In the genomic region with DNA sequence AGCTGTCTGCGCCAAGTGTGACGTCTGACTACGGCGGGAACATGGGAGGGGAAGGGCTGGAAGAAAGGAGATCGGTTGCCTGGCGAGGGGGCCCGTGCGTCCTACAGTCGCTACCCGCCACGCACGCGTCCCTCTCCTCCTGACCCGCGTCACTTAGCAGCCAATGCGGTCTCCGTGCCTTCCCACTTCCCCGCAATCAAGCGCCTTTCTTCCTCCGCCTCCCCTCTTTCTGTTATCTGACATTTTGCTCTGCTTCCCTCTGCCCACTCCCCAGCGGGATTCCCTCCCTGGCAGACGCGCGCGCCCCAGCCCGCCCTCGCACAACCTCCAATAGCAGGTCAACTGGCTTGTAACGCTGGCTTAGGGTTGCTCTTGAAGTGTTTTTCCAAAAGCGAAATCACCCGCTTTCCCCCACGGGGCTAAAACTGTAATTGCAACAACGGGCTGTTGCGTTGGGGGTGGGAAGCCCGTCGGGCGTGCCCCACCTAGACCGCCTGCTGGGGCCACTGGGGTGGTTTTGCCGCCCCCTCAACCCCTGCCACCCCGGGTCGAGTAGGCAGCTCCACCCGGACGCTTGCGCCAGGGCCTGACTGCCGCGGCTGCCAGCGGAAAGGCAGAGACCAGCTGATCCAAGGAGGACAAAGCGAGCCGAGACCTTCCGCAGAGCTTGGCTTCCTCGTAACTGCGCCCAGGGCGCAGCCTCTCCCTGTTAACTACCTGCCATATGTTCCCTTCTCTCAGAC, we compare ENCODE assay signal across 1 cellular context.
TF ChIP-seq lines count a peak whose summit lies in the region.

No MANE protein-coding gene starts in this region.

TF ChIP-seq in HepG2, 621 proteins besides CTCF, POLR2A, EP300 and RAD21 (continued from another document and continues in another):
- TF ChIP-seq, protein P1, sequence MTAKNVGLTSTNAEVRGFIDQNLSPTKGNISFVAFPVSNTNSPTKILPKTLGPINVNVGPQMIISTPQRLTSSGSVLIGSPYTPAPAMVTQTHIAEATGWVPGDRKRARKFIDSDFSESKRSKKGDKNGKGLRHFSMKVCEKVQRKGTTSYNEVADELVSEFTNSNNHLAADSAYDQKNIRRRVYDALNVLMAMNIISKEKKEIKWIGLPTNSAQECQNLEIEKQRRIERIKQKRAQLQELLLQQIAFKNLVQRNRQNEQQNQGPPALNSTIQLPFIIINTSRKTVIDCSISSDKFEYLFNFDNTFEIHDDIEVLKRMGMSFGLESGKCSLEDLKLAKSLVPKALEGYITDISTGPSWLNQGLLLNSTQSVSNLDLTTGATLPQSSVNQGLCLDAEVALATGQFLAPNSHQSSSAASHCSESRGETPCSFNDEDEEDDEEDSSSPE (CRISPR knock-in tag; IDR thresholded peaks at IDR 0.05): 0 out of 2 replicates have a peak, but pooled peaks have one; percentile 13
- TF ChIP-seq, protein P2, sequence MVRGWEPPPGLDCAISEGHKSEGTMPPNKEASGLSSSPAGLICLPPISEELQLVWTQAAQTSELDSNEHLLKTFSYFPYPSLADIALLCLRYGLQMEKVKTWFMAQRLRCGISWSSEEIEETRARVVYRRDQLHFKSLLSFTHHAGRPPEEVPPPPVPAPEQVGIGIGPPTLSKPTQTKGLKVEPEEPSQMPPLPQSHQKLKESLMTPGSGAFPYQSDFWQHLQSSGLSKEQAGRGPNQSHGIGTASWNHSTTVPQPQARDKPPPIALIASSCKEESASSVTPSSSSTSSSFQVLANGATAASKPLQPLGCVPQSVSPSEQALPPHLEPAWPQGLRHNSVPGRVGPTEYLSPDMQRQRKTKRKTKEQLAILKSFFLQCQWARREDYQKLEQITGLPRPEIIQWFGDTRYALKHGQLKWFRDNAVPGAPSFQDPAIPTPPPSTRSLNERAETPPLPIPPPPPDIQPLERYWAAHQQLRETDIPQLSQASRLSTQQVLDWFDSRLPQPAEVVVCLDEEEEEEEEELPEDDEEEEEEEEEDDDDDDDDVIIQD (CRISPR knock-in tag; IDR thresholded peaks at IDR 0.05; ENCODE audit: low read depth): 0 out of 2 replicates have a peak, but pooled peaks have one; percentile 7
- TF ChIP-seq YEATS4 (CRISPR knock-in tag; IDR thresholded peaks at IDR 0.05; ENCODE audit: borderline replicate concordance) (peak; percentile 53; the same call in 1 of the 2 replicates), BCL6 (CRISPR knock-in tag; IDR thresholded peaks at IDR 0.05) (peak; percentile 12; the same call in 1 of the 2 replicates), TAF1 (CRISPR knock-in tag; IDR thresholded peaks at IDR 0.05) (0 out of 2 replicates have a peak, but pooled peaks have one; percentile 6), SP5 (CRISPR knock-in tag; IDR thresholded peaks at IDR 0.05; ENCODE audit: borderline replicate concordance, low read depth) (no peak), MIER2 (CRISPR knock-in tag; IDR thresholded peaks at IDR 0.05) (no peak), PHF8 (CRISPR knock-in tag; IDR thresholded peaks at IDR 0.05) (0 out of 2 replicates have a peak, but pooled peaks have one; percentile 33), SOX13 (IDR thresholded peaks at IDR 0.05) (no peak), SOX13 (CRISPR knock-in tag; conservative IDR thresholded peaks at IDR 0.05 in 1 of 2, IDR thresholded peaks at IDR 0.05 in 1 of 2) (peak in 1 of 2 experiments; percentile 15; a peak in 1 of 4 replicates), ZMYM2 (CRISPR knock-in tag; IDR thresholded peaks at IDR 0.05) (no peak), HDAC6 (IDR thresholded peaks at IDR 0.05; ENCODE audit: low read depth, low read length) (peak; percentile 63; the same call in 1 of the 2 replicates), ZNF839 (CRISPR knock-in tag; IDR thresholded peaks at IDR 0.05; ENCODE audit: borderline replicate concordance) (peak; percentile 25; the same call in 1 of the 2 replicates), ATF7-NPFF (CRISPR knock-in tag; IDR thresholded peaks at IDR 0.05; ENCODE audit: low read depth) (0 out of 2 replicates have a peak, but pooled peaks have one; percentile 17), HOXA3 (CRISPR knock-in tag; IDR thresholded peaks at IDR 0.05) (no peak), ZNF850 (CRISPR knock-in tag; conservative IDR thresholded peaks at IDR 0.05) (0 out of 2 replicates have a peak, but pooled peaks have one; percentile 42), ZNF674 (CRISPR knock-in tag; IDR thresholded peaks at IDR 0.05; ENCODE audit: low read depth) (no peak)
- TF ChIP-seq, protein P3, sequence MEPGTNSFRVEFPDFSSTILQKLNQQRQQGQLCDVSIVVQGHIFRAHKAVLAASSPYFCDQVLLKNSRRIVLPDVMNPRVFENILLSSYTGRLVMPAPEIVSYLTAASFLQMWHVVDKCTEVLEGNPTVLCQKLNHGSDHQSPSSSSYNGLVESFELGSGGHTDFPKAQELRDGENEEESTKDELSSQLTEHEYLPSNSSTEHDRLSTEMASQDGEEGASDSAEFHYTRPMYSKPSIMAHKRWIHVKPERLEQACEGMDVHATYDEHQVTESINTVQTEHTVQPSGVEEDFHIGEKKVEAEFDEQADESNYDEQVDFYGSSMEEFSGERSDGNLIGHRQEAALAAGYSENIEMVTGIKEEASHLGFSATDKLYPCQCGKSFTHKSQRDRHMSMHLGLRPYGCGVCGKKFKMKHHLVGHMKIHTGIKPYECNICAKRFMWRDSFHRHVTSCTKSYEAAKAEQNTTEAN (CRISPR knock-in tag; conservative IDR thresholded peaks at IDR 0.05): no peak
- TF ChIP-seq, protein P4, sequence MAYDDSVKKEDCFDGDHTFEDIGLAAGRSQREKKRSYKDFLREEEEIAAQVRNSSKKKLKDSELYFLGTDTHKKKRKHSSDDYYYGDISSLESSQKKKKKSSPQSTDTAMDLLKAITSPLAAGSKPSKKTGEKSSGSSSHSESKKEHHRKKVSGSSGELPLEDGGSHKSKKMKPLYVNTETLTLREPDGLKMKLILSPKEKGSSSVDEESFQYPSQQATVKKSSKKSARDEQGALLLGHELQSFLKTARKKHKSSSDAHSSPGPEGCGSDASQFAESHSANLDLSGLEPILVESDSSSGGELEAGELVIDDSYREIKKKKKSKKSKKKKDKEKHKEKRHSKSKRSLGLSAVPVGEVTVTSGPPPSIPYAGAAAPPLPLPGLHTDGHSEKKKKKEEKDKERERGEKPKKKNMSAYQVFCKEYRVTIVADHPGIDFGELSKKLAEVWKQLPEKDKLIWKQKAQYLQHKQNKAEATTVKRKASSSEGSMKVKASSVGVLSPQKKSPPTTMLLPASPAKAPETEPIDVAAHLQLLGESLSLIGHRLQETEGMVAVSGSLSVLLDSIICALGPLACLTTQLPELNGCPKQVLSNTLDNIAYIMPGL (CRISPR knock-in tag; IDR thresholded peaks at IDR 0.05; ENCODE audit: borderline replicate concordance in 1 of 2, low read depth in 1 of 2): peak in 1 of 2 experiments; percentile 12; a peak in 2 of 4 replicates
- TF ChIP-seq, protein P5, sequence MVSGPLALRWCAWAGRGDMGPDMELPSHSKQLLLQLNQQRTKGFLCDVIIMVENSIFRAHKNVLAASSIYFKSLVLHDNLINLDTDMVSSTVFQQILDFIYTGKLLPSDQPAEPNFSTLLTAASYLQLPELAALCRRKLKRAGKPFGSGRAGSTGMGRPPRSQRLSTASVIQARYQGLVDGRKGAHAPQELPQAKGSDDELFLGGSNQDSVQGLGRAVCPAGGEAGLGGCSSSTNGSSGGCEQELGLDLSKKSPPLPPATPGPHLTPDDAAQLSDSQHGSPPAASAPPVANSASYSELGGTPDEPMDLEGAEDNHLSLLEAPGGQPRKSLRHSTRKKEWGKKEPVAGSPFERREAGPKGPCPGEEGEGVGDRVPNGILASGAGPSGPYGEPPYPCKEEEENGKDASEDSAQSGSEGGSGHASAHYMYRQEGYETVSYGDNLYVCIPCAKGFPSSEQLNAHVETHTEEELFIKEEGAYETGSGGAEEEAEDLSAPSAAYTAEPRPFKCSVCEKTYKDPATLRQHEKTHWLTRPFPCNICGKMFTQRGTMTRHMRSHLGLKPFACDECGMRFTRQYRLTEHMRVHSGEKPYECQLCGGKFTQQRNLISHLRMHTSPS (CRISPR knock-in tag; IDR thresholded peaks at IDR 0.05; ENCODE audit: low read depth): no peak; the same call in 1 of the 2 replicates
- TF ChIP-seq, protein P6, sequence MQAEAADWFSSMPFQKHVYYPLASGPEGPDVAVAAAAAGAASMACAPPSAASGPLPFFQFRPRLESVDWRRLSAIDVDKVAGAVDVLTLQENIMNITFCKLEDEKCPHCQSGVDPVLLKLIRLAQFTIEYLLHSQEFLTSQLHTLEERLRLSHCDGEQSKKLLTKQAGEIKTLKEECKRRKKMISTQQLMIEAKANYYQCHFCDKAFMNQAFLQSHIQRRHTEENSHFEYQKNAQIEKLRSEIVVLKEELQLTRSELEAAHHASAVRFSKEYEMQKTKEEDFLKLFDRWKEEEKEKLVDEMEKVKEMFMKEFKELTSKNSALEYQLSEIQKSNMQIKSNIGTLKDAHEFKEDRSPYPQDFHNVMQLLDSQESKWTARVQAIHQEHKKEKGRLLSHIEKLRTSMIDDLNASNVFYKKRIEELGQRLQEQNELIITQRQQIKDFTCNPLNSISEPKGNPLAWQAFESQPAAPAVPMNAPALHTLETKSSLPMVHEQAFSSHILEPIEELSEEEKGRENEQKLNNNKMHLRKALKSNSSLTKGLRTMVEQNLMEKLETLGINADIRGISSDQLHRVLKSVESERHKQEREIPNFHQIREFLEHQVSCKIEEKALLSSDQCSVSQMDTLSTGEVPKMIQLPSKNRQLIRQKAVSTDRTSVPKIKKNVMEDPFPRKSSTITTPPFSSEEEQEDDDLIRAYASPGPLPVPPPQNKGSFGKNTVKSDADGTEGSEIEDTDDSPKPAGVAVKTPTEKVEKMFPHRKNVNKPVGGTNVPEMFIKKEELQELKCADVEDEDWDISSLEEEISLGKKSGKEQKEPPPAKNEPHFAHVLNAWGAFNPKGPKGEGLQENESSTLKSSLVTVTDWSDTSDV (CRISPR knock-in tag; IDR thresholded peaks at IDR 0.05): no peak
- TF ChIP-seq, protein P7, sequence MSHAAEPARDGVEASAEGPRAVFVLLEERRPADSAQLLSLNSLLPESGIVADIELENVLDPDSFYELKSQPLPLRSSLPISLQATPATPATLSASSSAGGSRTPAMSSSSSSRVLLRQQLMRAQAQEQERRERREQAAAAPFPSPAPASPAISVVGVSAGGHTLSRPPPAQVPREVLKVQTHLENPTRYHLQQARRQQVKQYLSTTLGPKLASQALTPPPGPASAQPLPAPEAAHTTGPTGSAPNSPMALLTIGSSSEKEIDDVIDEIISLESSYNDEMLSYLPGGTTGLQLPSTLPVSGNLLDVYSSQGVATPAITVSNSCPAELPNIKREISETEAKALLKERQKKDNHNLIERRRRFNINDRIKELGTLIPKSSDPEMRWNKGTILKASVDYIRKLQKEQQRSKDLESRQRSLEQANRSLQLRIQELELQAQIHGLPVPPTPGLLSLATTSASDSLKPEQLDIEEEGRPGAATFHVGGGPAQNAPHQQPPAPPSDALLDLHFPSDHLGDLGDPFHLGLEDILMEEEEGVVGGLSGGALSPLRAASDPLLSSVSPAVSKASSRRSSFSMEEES (CRISPR knock-in tag; IDR thresholded peaks at IDR 0.05): no peak
- TF ChIP-seq, protein P8, sequence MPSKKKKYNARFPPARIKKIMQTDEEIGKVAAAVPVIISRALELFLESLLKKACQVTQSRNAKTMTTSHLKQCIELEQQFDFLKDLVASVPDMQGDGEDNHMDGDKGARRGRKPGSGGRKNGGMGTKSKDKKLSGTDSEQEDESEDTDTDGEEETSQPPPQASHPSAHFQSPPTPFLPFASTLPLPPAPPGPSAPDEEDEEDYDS (CRISPR knock-in tag; IDR thresholded peaks at IDR 0.05): 0 out of 2 replicates have a peak, but pooled peaks have one; percentile 9
- TF ChIP-seq, protein P9, sequence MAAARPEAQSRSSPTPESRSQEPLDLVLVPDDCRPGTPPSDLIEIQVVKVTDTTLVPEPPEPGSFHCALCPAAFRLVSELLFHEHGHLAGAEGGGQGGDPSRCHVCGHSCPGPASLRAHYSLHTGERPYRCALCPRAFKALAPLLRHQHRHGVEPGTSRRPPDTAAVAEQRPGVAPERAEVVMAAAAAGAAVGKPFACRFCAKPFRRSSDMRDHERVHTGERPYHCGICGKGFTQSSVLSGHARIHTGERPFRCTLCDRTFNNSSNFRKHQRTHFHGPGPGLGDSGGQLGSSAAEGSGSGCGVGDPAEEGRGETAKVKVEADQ (CRISPR knock-in tag; IDR thresholded peaks at IDR 0.05; ENCODE audit: borderline replicate concordance): no peak
- TF ChIP-seq, protein P10, sequence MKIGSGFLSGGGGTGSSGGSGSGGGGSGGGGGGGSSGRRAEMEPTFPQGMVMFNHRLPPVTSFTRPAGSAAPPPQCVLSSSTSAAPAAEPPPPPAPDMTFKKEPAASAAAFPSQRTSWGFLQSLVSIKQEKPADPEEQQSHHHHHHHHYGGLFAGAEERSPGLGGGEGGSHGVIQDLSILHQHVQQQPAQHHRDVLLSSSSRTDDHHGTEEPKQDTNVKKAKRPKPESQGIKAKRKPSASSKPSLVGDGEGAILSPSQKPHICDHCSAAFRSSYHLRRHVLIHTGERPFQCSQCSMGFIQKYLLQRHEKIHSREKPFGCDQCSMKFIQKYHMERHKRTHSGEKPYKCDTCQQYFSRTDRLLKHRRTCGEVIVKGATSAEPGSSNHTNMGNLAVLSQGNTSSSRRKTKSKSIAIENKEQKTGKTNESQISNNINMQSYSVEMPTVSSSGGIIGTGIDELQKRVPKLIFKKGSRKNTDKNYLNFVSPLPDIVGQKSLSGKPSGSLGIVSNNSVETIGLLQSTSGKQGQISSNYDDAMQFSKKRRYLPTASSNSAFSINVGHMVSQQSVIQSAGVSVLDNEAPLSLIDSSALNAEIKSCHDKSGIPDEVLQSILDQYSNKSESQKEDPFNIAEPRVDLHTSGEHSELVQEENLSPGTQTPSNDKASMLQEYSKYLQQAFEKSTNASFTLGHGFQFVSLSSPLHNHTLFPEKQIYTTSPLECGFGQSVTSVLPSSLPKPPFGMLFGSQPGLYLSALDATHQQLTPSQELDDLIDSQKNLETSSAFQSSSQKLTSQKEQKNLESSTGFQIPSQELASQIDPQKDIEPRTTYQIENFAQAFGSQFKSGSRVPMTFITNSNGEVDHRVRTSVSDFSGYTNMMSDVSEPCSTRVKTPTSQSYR (CRISPR knock-in tag; IDR thresholded peaks at IDR 0.05; ENCODE audit: borderline replicate concordance): peak; percentile 7; the same call in 1 of the 2 replicates
